Comparison of ENCODE assay signal across 12 cellular contexts in the genomic region with DNA sequence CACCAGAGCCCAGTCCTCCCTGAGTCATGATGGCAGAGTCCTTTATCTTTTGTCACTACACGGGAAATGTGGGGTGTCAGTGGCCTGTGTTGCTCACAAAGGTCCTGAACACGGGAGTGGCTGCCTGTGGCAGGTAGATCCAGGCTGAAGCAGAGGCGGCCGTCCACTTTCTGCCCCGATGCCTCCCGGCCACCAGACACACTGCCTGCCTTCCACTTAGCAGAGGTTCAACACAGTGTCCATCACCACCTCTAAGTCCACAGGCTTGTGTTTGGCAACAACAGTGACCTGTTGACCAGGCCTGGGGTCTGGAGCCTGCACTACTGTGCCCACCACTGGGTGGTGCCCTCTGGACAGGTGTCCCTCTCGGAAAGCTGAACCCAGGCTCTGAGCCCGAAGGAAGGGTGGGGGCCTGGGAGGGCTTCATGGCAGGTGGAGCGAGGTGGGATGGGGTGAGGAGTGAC. TPM values are rescaled to one million over a fixed set of nuclear protein-coding genes. Genes with fewer than 3 reads are reported as not detected.
DNase-seq lines count a peak whose midpoint lies in the region; ATAC-seq and TF ChIP-seq lines count a peak whose summit lies in the region.
"Had no signal": no experiment of that assay in that cellular context is flagged by ENCODE, and none has a peak within 500 bp of the region (broad histone marks: within the 10 kb centered on the region; RNA-seq: fewer than 3 reads in every experiment).

No MANE protein-coding gene starts in this region.

- TF ChIP-seq POLR2A in thyroid gland (IDR thresholded peaks at IDR 0.05): no peak

- H3K36me3 ChIP-seq in thyroid gland: no peaks in the 10 kb centered on the region

- WGBS in thyroid gland, 2 donors: 63 to 72% methylated on average over 7 to 8 of the region's 9 CpGs

- ATAC-seq in activated CD8-positive, alpha-beta T cell treated with anti-CD3 and anti-CD28 coated beads for 36 hours: no peak
- ATAC-seq in activated CD8-positive, alpha-beta T cell treated with anti-CD3 and anti-CD28 coated beads, Interleukin-2, amount 10 ng/mL, durations not matched to agents 7 days and 5 days: no peak
- ATAC-seq in T-helper 17 cell: no peak
- peak; percentile 64 for ATAC-seq in left ventricle myocardium superior

- no peaks in the 10 kb centered on the region for H3K9me3 Mint-ChIP-seq in activated CD8-positive, alpha-beta T cell treated with anti-CD3 and anti-CD28 coated beads for 36 hours
- H3K9me3 Mint-ChIP-seq in activated CD8-positive, alpha-beta T cell treated with anti-CD3 and anti-CD28 coated beads, Interleukin-2, amount 10 ng/mL, durations not matched to agents 7 days and 5 days (ENCODE audit: insufficient read depth): no peaks in the 10 kb centered on the region
- H3K9me3 Mint-ChIP-seq: memory B cell; T-helper 2 cell treated with Interferon-gamma antibody and Interleukin-4, amounts not matched to agents 5 μg/mL and 100 μg/mL, for 36 hours had no signal

- no peaks in the 10 kb centered on the region for H3K27me3 ChIP-seq in thyroid gland

- H3K4me3 ChIP-seq in thyroid gland (replicated peaks in 1 of 3): no peak overlapping the region

- no peak overlapping the region for H3K27ac Mint-ChIP-seq in activated CD8-positive, alpha-beta T cell treated with anti-CD3 and anti-CD28 coated beads for 36 hours
- H3K27ac Mint-ChIP-seq in activated CD8-positive, alpha-beta T cell treated with anti-CD3 and anti-CD28 coated beads, Interleukin-2, amount 10 ng/mL, durations not matched to agents 7 days and 5 days: no peak overlapping the region
- H3K27ac Mint-ChIP-seq in T-helper 17 cell: peak overlapping the region; percentile 63
- H3K27ac Mint-ChIP-seq: memory B cell; T-helper 2 cell treated with Interferon-gamma antibody and Interleukin-4, amounts not matched to agents 5 μg/mL and 100 μg/mL, for 36 hours had no signal

- CTCF ChIA-PET in activated CD8-positive, alpha-beta T cell treated with anti-CD3 and anti-CD28 coated beads for 36 hours (lab: Charles Lee): interaction anchor here (1.0 to 1.2 kb wide), 2 partner anchors 9 to 134 kb away, joined by 3 read pairs; no protein-coding TSS in a partner anchor
- CTCF ChIA-PET in activated CD8-positive, alpha-beta T cell treated with anti-CD3 and anti-CD28 coated beads, Interleukin-2, amount 10 ng/mL, durations not matched to agents 7 days and 5 days (lab: Charles Lee): interaction anchor here (0.8 kb wide), 1 partner anchor 190 kb away, joined by 3 read pairs; no protein-coding TSS in a partner anchor

- peaks cover 4% of the 10 kb centered on the region for H3K4me1 Mint-ChIP-seq in activated CD8-positive, alpha-beta T cell treated with anti-CD3 and anti-CD28 coated beads for 36 hours (ENCODE audit: low read depth)
- peaks cover 3% of the 10 kb centered on the region for H3K4me1 Mint-ChIP-seq in activated CD8-positive, alpha-beta T cell treated with anti-CD3 and anti-CD28 coated beads, Interleukin-2, amount 10 ng/mL, durations not matched to agents 7 days and 5 days (ENCODE audit: low read depth)
- H3K4me1 Mint-ChIP-seq in T-helper 17 cell: peaks cover 15% of the 10 kb centered on the region

- POLR2A ChIA-PET in activated CD8-positive, alpha-beta T cell treated with anti-CD3 and anti-CD28 coated beads for 36 hours (lab: Charles Lee): no interaction called here
- POLR2A ChIA-PET in activated CD8-positive, alpha-beta T cell treated with anti-CD3 and anti-CD28 coated beads, Interleukin-2, amount 10 ng/mL, durations not matched to agents 7 days and 5 days (lab: Charles Lee): no interaction called here

- no peak overlapping the region for H3K4me3 Mint-ChIP-seq in activated CD8-positive, alpha-beta T cell treated with anti-CD3 and anti-CD28 coated beads for 36 hours
- no peak overlapping the region for H3K4me3 Mint-ChIP-seq in activated CD8-positive, alpha-beta T cell treated with anti-CD3 and anti-CD28 coated beads, Interleukin-2, amount 10 ng/mL, durations not matched to agents 7 days and 5 days
- peak overlapping the region; percentile 15 for H3K4me3 Mint-ChIP-seq in T-helper 17 cell
- H3K4me3 Mint-ChIP-seq: memory B cell; T-helper 2 cell treated with Interferon-gamma antibody and Interleukin-4, amounts not matched to agents 5 μg/mL and 100 μg/mL, for 36 hours had no signal

- no peak overlapping the region for H3K27ac ChIP-seq in thyroid gland

- peaks cover 0 to 4% of the 10 kb centered on the region in 2 donors for H3K4me1 ChIP-seq in thyroid gland

- H3K27me3 Mint-ChIP-seq in activated CD8-positive, alpha-beta T cell treated with anti-CD3 and anti-CD28 coated beads for 36 hours: peaks cover 2% of the 10 kb centered on the region
- H3K27me3 Mint-ChIP-seq in activated CD8-positive, alpha-beta T cell treated with anti-CD3 and anti-CD28 coated beads, Interleukin-2, amount 10 ng/mL, durations not matched to agents 7 days and 5 days (ENCODE audit: low read depth): peaks cover 15% of the 10 kb centered on the region
- H3K27me3 Mint-ChIP-seq in T-helper 17 cell: peaks cover 5% of the 10 kb centered on the region

- intact Hi-C loops in activated CD8-positive, alpha-beta T cell treated with anti-CD3 and anti-CD28 coated beads for 36 hours (cut with micrococcal nuclease): no loop called here
- intact Hi-C loops in left ventricle myocardium superior (cut with micrococcal nuclease) (no loop called here), thyroid gland (cut with DNase I) (no loop called here)

- peak; percentile 29 for TF ChIP-seq CTCF in activated CD8-positive, alpha-beta T cell treated with anti-CD3 and anti-CD28 coated beads for 36 hours (IDR thresholded peaks at IDR 0.05)
- peak in 5 of 6 experiments; percentile 12 to 38 (median 29) for TF ChIP-seq CTCF in thyroid gland (IDR thresholded peaks at IDR 0.05)

- DNase-seq in activated CD8-positive, alpha-beta T cell treated with anti-CD3 and anti-CD28 coated beads for 36 hours: peak; percentile 26
- no peak for DNase-seq in activated CD8-positive, alpha-beta T cell treated with anti-CD3 and anti-CD28 coated beads, Interleukin-2, amount 10 ng/mL, durations not matched to agents 7 days and 5 days
- DNase-seq in T-helper 17 cell: no peak
- DNase-seq in left ventricle myocardium superior: peak; percentile 56
- peak; percentile 30 to 37 for DNase-seq in thyroid gland
- no peak for DNase-seq in activated gamma-delta T cell (lab: John Stamatoyannopoulos, UW)
- no peak for DNase-seq in NCI-H1048 (lab: John Stamatoyannopoulos, UW)
- DNase-seq in activated CD8-positive, alpha-beta memory T cell treated with anti-CD3 and anti-CD28 coated beads, Interleukin-2, amount 50 U/mL, for 4 hours: no peak
- DNase-seq: activated effector memory CD4-positive, alpha-beta T cell treated with Interleukin-2 at 50 U/mL for 16 hours; NCI-H1694 had no signal

- H3K36me3 Mint-ChIP-seq in activated CD8-positive, alpha-beta T cell treated with anti-CD3 and anti-CD28 coated beads for 36 hours (ENCODE audit: low read depth): no peaks in the 10 kb centered on the region
- no peaks in the 10 kb centered on the region for H3K36me3 Mint-ChIP-seq in activated CD8-positive, alpha-beta T cell treated with anti-CD3 and anti-CD28 coated beads, Interleukin-2, amount 10 ng/mL, durations not matched to agents 7 days and 5 days (ENCODE audit: low read depth)
- H3K36me3 Mint-ChIP-seq in T-helper 17 cell (ENCODE audit: low read depth): no peaks in the 10 kb centered on the region
- H3K36me3 Mint-ChIP-seq: memory B cell had no signal

- H3K9me3 ChIP-seq in T-helper 17 cell (ENCODE audit: control insufficient read depth, low read length, poor library complexity, severe bottlenecking) (no peaks in the 10 kb centered on the region), thyroid gland (no peaks in the 10 kb centered on the region)

RNA-seq across cellular contexts. Expression of a gene that starts 49.9 kb away (rescaled TPM):
- total RNA-seq in activated CD8-positive, alpha-beta T cell treated with anti-CD3 and anti-CD28 coated beads for 36 hours: 1 to 10 TPM in 1 of 2 experiments, under 1 TPM in 1; 0.97 to 1.9 TPM
- total RNA-seq in activated CD8-positive, alpha-beta T cell treated with anti-CD3 and anti-CD28 coated beads, Interleukin-2, amount 10 ng/mL, durations not matched to agents 7 days and 5 days: not detected
- total RNA-seq in T-helper 17 cell (under 1 TPM in 1 of 2 donors, not detected in 1; 0.31 TPM), left ventricle myocardium superior (98.4 TPM), thyroid gland (10 to 100 TPM in 3 of 4 donors, 1 to 10 TPM in 1; 7.0 to 19.3 (median 18.5) TPM)

Comparison
In these comparisons a context has a peak if more than half of its experiments do, and no peak if none do; other contexts are left out.
1. DNase-seq: peak in activated CD8-positive, alpha-beta T cell treated with anti-CD3 and anti-CD28 coated beads for 36 hours (single experiment), left ventricle myocardium superior (single experiment) and thyroid gland (2 of 2); none in activated CD8-positive, alpha-beta T cell treated with anti-CD3 and anti-CD28 coated beads, Interleukin-2, amount 10 ng/mL, durations not matched to agents 7 days and 5 days (single experiment), T-helper 17 cell (0 of 3), activated gamma-delta T cell (single experiment), NCI-H1048 (single experiment) and activated CD8-positive, alpha-beta memory T cell treated with anti-CD3 and anti-CD28 coated beads, Interleukin-2, amount 50 U/mL, for 4 hours (single experiment).